ENCODE assay signal across 16 cellular contexts in genomic region chr3:49110780-49111179, GRCh38. TPM values are rescaled to one million over a fixed set of nuclear protein-coding genes. Genes with fewer than 3 reads are reported as not detected.
A peak's percentile ranks its signal among the peaks of the same experiment; 100 is the strongest.
DNase-seq lines count a peak whose midpoint lies in the region; ATAC-seq and TF ChIP-seq lines count a peak whose summit lies in the region.
"Had no signal": no experiment of that assay in that cellular context is flagged by ENCODE, and none has a peak within 500 bp of the region (broad histone marks: within the 10 kb centered on the region; RNA-seq: fewer than 3 reads in every experiment).

No MANE protein-coding gene starts in this region.

- H3K4me1 ChIP-seq in HCT116 (ENCODE audit: control insufficient read depth in 1 of 2, insufficient read depth in 2 of 2, low read length in 2 of 2) (peaks cover 0 to under 1% of the 10 kb centered on the region in 2 experiments; a peak in 1 of 4 replicates), IMR-90 (ENCODE audit: control insufficient read depth, insufficient read depth, low read length) (0 out of 2 replicates have a peak, but pooled peaks cover under 1% of the 10 kb centered on the region), RWPE2 (ENCODE audit: insufficient read depth, poor library complexity, severe bottlenecking) (no peaks in the 10 kb centered on the region)
- H3K4me1 ChIP-seq in CD4-positive, alpha-beta memory T cell (ENCODE audit: insufficient read depth, low read length) = no peaks in the 10 kb centered on the region
- H3K4me1 ChIP-seq: A549, BE2C had no signal

- H4K20me1 ChIP-seq in HCT116 (ENCODE audit: insufficient read depth) (no peaks in the 10 kb centered on the region), IMR-90 (ENCODE audit: insufficient read depth, low read length) (no peaks in the 10 kb centered on the region)

- no peak overlapping the region for H2AK9ac ChIP-seq in IMR-90 (replicated peaks; ENCODE audit: low read depth, low read length, poor library complexity)

- H3K9me2 ChIP-seq in HCT116 (ENCODE audit: insufficient read depth) = no peaks in the 10 kb centered on the region

- H2AK5ac ChIP-seq in IMR-90 (ENCODE audit: low read depth, low read length) = no peak overlapping the region

- TSS peak; percentile 13 for BruUV-seq in HCT116 (replicated peaks; lab: Mats Ljungman, UMichigan)
- BruUV-seq in IMR-90 (replicated peaks; lab: Mats Ljungman, UMichigan) = TSS peak; percentile 57

- CTCF ChIA-PET in HCT116 (lab: Charles Lee) (no interaction called here), IMR-90 (lab: Yijun Ruan, JAX) (no interaction called here)
- CTCF ChIA-PET in CD4-positive, alpha-beta memory T cell (lab: Charles Lee; ENCODE audit: partially characterized antibody) = interaction anchor here (1.0 to 1.4 kb wide), 2 partner anchors 9 to 123 kb away, joined by 3 read pairs; no protein-coding TSS in a partner anchor
- CTCF ChIA-PET in activated CD8-positive, alpha-beta T cell treated with anti-CD3 and anti-CD28 coated beads for 36 hours (lab: Charles Lee) = no interaction called here

- H3K27ac Mint-ChIP-seq in CD4-positive, alpha-beta memory T cell = no peak overlapping the region
- no peak overlapping the region for H3K27ac Mint-ChIP-seq in activated CD8-positive, alpha-beta T cell treated with anti-CD3 and anti-CD28 coated beads for 36 hours
- H3K27ac Mint-ChIP-seq: CD8-positive, alpha-beta T cell; H9 had no signal

- no peak overlapping the region for H4K5ac ChIP-seq in IMR-90 (ENCODE audit: low read depth, low read length)

- H3K23ac ChIP-seq in IMR-90 (ENCODE audit: low read depth, low read length) = no peak overlapping the region

- no peak overlapping the region for H3K4me3 ChIP-seq in HCT116 (replicated peaks in 1 of 2; ENCODE audit: low read depth in 1 of 2, low read length in 2 of 2)
- no peak overlapping the region for H3K4me3 ChIP-seq in IMR-90 (ENCODE audit: insufficient read depth, low read depth, low read length)
- H3K4me3 ChIP-seq in RWPE2 (ENCODE audit: severe bottlenecking) = no peak overlapping the region
- H3K4me3 ChIP-seq in CD4-positive, alpha-beta memory T cell (ENCODE audit: low read length in 2 of 2) = no peak overlapping the region
- H3K4me3 ChIP-seq: A549 had no signal

- no peaks in the 10 kb centered on the region for H3K27me3 Mint-ChIP-seq in CD4-positive, alpha-beta memory T cell
- no peaks in the 10 kb centered on the region for H3K27me3 Mint-ChIP-seq in activated CD8-positive, alpha-beta T cell treated with anti-CD3 and anti-CD28 coated beads for 36 hours

- H3K36me3 ChIP-seq in HCT116 (ENCODE audit: control insufficient read depth in 1 of 2, insufficient read depth in 2 of 2, low read length in 2 of 2) (peaks cover 42 to 59% of the 10 kb centered on the region in 2 experiments), IMR-90 (ENCODE audit: control insufficient read depth, insufficient read depth, low read length) (peaks cover 75% of the 10 kb centered on the region), RWPE2 (ENCODE audit: low read depth) (peaks cover 74% of the 10 kb centered on the region)
- H3K36me3 ChIP-seq in CD4-positive, alpha-beta memory T cell (ENCODE audit: insufficient read depth, low read length) = peaks cover 61% of the 10 kb centered on the region

- H3K4ac ChIP-seq in IMR-90 (ENCODE audit: low read depth, low read length) = no peak overlapping the region

- H3K4me2 ChIP-seq in HCT116 (ENCODE audit: low read length) (no peak overlapping the region), IMR-90 (ENCODE audit: low read depth, low read length) (no peak overlapping the region)
- H3K4me2 ChIP-seq: A549 had no signal

- H3K79me1 ChIP-seq in IMR-90 (ENCODE audit: low read depth in 1 of 2, low read length in 2 of 2) = peaks cover 17 to 21% of the 10 kb centered on the region in 2 experiments

- intact Hi-C loops in HCT116 (cut with micrococcal nuclease) (no loop called here), IMR-90 (cut with micrococcal nuclease) (no loop called here)
- intact Hi-C loops in CD4-positive, alpha-beta memory T cell (cut with micrococcal nuclease) = no loop called here
- intact Hi-C loops in activated CD8-positive, alpha-beta T cell treated with anti-CD3 and anti-CD28 coated beads for 36 hours (cut with micrococcal nuclease) = no loop called here

- H2AFZ ChIP-seq in HCT116 (ENCODE audit: low read depth, low read length, poor library complexity, severe bottlenecking) (no peak overlapping the region), IMR-90 (replicated peaks; ENCODE audit: low read length, poor library complexity) (no peak overlapping the region)

- no peak overlapping the region for H3K56ac ChIP-seq in IMR-90 (ENCODE audit: extremely low read depth, insufficient read depth, low read length)

- H2BK120ac ChIP-seq in IMR-90 (ENCODE audit: low read depth, low read length) = no peak overlapping the region

- no peak overlapping the region for H3K4me3 Mint-ChIP-seq in CD4-positive, alpha-beta memory T cell
- no peak overlapping the region for H3K4me3 Mint-ChIP-seq in activated CD8-positive, alpha-beta T cell treated with anti-CD3 and anti-CD28 coated beads for 36 hours
- H3K4me3 Mint-ChIP-seq: CD8-positive, alpha-beta T cell; H9 had no signal

- no peak overlapping the region for H3K18ac ChIP-seq in IMR-90 (ENCODE audit: low read depth, low read length)

- H2BK20ac ChIP-seq in IMR-90 (ENCODE audit: low read depth, low read length) = no peak overlapping the region

- WGBS in IMR-90 (ENCODE audit: extremely low coverage in 2 of 2, insufficient read length in 1 of 2), 2 experiments = no CpG with 5 or more reads among the region's 13 CpGs

- POLR2A ChIA-PET in HCT116 (lab: Charles Lee) = interaction anchor here (1.0 kb wide), 1 partner anchor 89 kb away, joined by 3 read pairs; the partner anchor contains the start of gene NDUFAF3
- POLR2A ChIA-PET in IMR-90 (lab: Charles Lee; ENCODE audit: unreplicated experiment) = no interaction called here
- POLR2A ChIA-PET in CD4-positive, alpha-beta memory T cell (lab: Charles Lee; ENCODE audit: partially characterized antibody) = interaction anchor here (1.5 to 9.7 kb wide), 2 partner anchors 11 to 17 kb away, joined by 8 to 66 read pairs; partner anchors contain the start of genes QRICH1 and USP19
- POLR2A ChIA-PET in activated CD8-positive, alpha-beta T cell treated with anti-CD3 and anti-CD28 coated beads for 36 hours (lab: Charles Lee) = interaction anchor here (2.0 to 2.2 kb wide), 2 partner anchors 10 to 17 kb away, joined by 8 to 13 read pairs; partner anchors contain the start of genes QRICH1 and USP19

- in situ Hi-C loops in IMR-90 (cut with MboI; ENCODE audit: low sequenced_read_pairs) = no loop called here

- no peak for TF ChIP-seq RAD21 in HCT116 (IDR thresholded peaks at IDR 0.05; ENCODE audit: low read depth)
- no peak for TF ChIP-seq RAD21 in IMR-90 (IDR thresholded peaks at IDR 0.05; ENCODE audit: low read length)

- no peak overlapping the region for H4K8ac ChIP-seq in IMR-90 (ENCODE audit: low read depth in 2 of 2, low read length in 2 of 2)

- H3K79me2 ChIP-seq in HCT116 (ENCODE audit: insufficient read depth, low read length) = no peaks in the 10 kb centered on the region

- H3K27me3 ChIP-seq in HCT116 (ENCODE audit: insufficient read depth, low read length) (no peaks in the 10 kb centered on the region), IMR-90 (ENCODE audit: control insufficient read depth, insufficient read depth, low read length) (no peaks in the 10 kb centered on the region), RWPE2 (ENCODE audit: insufficient read depth, poor library complexity, severe bottlenecking) (no peaks in the 10 kb centered on the region)
- no peaks in the 10 kb centered on the region for H3K27me3 ChIP-seq in CD4-positive, alpha-beta memory T cell (ENCODE audit: insufficient read depth, low read length)
- H3K27me3 ChIP-seq: BE2C had no signal

- peaks cover 0 to 12% (median 3%) of the 10 kb centered on the region in 4 donors for H3K4me1 Mint-ChIP-seq in CD4-positive, alpha-beta memory T cell
- H3K4me1 Mint-ChIP-seq in activated CD8-positive, alpha-beta T cell treated with anti-CD3 and anti-CD28 coated beads for 36 hours (ENCODE audit: low read depth) = peaks cover 2% of the 10 kb centered on the region

- RAD21 ChIA-PET in HCT116 (lab: Charles Lee; ENCODE audit: low non-redundant PET in 1 of 2, low total read pairs in 2 of 2, uncharacterized antibody in 2 of 2, unreplicated experiment in 2 of 2) = interaction anchor here in 1 of 2 experiments (0.7 kb wide), 1 partner anchor 17 kb away, joined by 6 read pairs; the partner anchor contains the start of gene QRICH1

- no peak for TF ChIP-seq POLR2A in HCT116 (IDR thresholded peaks at IDR 0.05; ENCODE audit: borderline replicate concordance, extremely low read depth, insufficient read depth, insufficient read length)
- TF ChIP-seq POLR2A in IMR-90 (IDR thresholded peaks at IDR 0.05; ENCODE audit: low read depth, low read length) = no peak

- H3K9me3 Mint-ChIP-seq in CD4-positive, alpha-beta memory T cell = no peaks in the 10 kb centered on the region
- H3K9me3 Mint-ChIP-seq in activated CD8-positive, alpha-beta T cell treated with anti-CD3 and anti-CD28 coated beads for 36 hours = no peaks in the 10 kb centered on the region
- H3K9me3 Mint-ChIP-seq: CD8-positive, alpha-beta T cell; H9 had no signal

- TF ChIP-seq CTCF in HCT116 (IDR thresholded peaks at IDR 0.05 in 2 of 3, conservative IDR thresholded peaks at IDR 0.05 in 1 of 3; ENCODE audit: borderline replicate concordance in 1 of 3, insufficient read depth in 1 of 3, low read depth in 2 of 3, low read length in 2 of 3) = no peak
- no peak for TF ChIP-seq CTCF in IMR-90 (conservative IDR thresholded peaks at IDR 0.05; ENCODE audit: low read depth, low read length)
- TF ChIP-seq CTCF in RWPE2 (IDR thresholded peaks at IDR 0.05; ENCODE audit: poor library complexity, severe bottlenecking) = no peak
- TF ChIP-seq CTCF in activated CD8-positive, alpha-beta T cell treated with anti-CD3 and anti-CD28 coated beads for 36 hours (IDR thresholded peaks at IDR 0.05) = no peak

- ATAC-seq in HCT116 = no peak
- ATAC-seq in IMR-90 (ENCODE audit: low read depth) = no peak
- ATAC-seq in RWPE2 (ENCODE audit: low read depth) = no peak
- no peak for ATAC-seq in activated CD8-positive, alpha-beta T cell treated with anti-CD3 and anti-CD28 coated beads for 36 hours
- ATAC-seq: A549; CD8-positive, alpha-beta T cell had no signal

- H2BK5ac ChIP-seq in IMR-90 (ENCODE audit: low read depth, low read length, poor library complexity, severe bottlenecking) = no peak overlapping the region

- dilution Hi-C loops in IMR-90 (cut with HindIII; ENCODE audit: low sequenced_read_pairs, unreplicated experiment) = no loop called here

- no peak overlapping the region for H3K9ac ChIP-seq in HCT116 (ENCODE audit: low read length)
- no peak overlapping the region for H3K9ac ChIP-seq in IMR-90 (ENCODE audit: low read depth, low read length)

- H3K36me3 Mint-ChIP-seq in CD4-positive, alpha-beta memory T cell = peaks cover 35 to 59% of the 10 kb centered on the region in 2 donors
- peaks cover 34% of the 10 kb centered on the region for H3K36me3 Mint-ChIP-seq in activated CD8-positive, alpha-beta T cell treated with anti-CD3 and anti-CD28 coated beads for 36 hours (ENCODE audit: low read depth)

- H3K27ac ChIP-seq in HCT116 (ENCODE audit: low read depth, low read length) = no peak overlapping the region
- no peak overlapping the region for H3K27ac ChIP-seq in IMR-90 (ENCODE audit: insufficient read depth, low read length)
- no peak overlapping the region for H3K27ac ChIP-seq in RWPE2 (ENCODE audit: poor library complexity, severe bottlenecking)
- no peak overlapping the region for H3K27ac ChIP-seq in CD4-positive, alpha-beta memory T cell (ENCODE audit: low read depth, low read length)
- H3K27ac ChIP-seq: A549, C4-2B had no signal

- no peak overlapping the region for H4K91ac ChIP-seq in IMR-90 (ENCODE audit: insufficient read depth, low read depth, low read length)

- H3K9me3 ChIP-seq in HCT116 (ENCODE audit: control insufficient read depth in 1 of 2, insufficient read depth in 1 of 2, low read depth in 1 of 2, low read length in 2 of 2) (no peaks in the 10 kb centered on the region), IMR-90 (ENCODE audit: control insufficient read depth, insufficient read depth, low read length) (no peaks in the 10 kb centered on the region), RWPE2 (ENCODE audit: severe bottlenecking) (no peaks in the 10 kb centered on the region)
- no peaks in the 10 kb centered on the region for H3K9me3 ChIP-seq in CD4-positive, alpha-beta memory T cell (ENCODE audit: control insufficient read depth in 1 of 2, low read length in 2 of 2)
- H3K9me3 ChIP-seq: A549, BE2C had no signal

- DNase-seq in HCT116 (ENCODE audit: low read depth, low spot score) = no peak
- no peak for DNase-seq in IMR-90
- peak; percentile 38 for DNase-seq in RWPE2 (ENCODE audit: low spot score)
- no peak for DNase-seq in CD4-positive, alpha-beta memory T cell
- no peak for DNase-seq in NCI-H1092 treated with DMSO at 0.1 percent for 48 hours (lab: John Stamatoyannopoulos, UW)
- DNase-seq in activated CD8-positive, alpha-beta T cell treated with anti-CD3 and anti-CD28 coated beads for 36 hours = no peak
- DNase-seq: BE2C; CD8-positive, alpha-beta T cell; COR-L47; DMS153; DMS79 treated with DMSO at 0.1 percent for 48 hours; EL; GOT3; H9 had no signal

- peaks cover 10% of the 10 kb centered on the region for H3K9me1 ChIP-seq in IMR-90 (ENCODE audit: insufficient read depth, low read length)

- H2BK15ac ChIP-seq in IMR-90 (ENCODE audit: low read depth, low read length) = no peak overlapping the region

- no peak overlapping the region for H3K14ac ChIP-seq in IMR-90 (replicated peaks; ENCODE audit: low read depth, low read length)

RNA-seq across cellular contexts. Expression of gene QARS1, which starts 6.2 kb away (rescaled TPM):
- total RNA-seq in HCT116 (2021; ENCODE audit: unreplicated experiment) = 346 TPM
- 451 and 469 TPM in 2 replicates for polyA plus RNA-seq in HCT116 (2012)
- total RNA-seq in IMR-90 (2012; rRNA removed) = 396 and 404 TPM in 2 replicates
- 296 and 354 TPM in 2 replicates for polyA plus RNA-seq in IMR-90 (2012; rRNA removed)
- 212 and 239 TPM in 2 replicates for polyA plus RNA-seq in IMR-90 (2012; cell fraction: cytosol; rRNA removed)
- 507 and 1,033 TPM in 2 replicates for polyA plus RNA-seq in IMR-90 (2012; cell fraction: nucleus; rRNA removed; ENCODE audit: low replicate concordance)
- 100 to 1,000 TPM; 199 TPM for total RNA-seq in CD4-positive, alpha-beta memory T cell
- 100 to 1,000 TPM; 102 to 116 TPM for polyA plus RNA-seq in CD4-positive, alpha-beta memory T cell
- 100 to 1,000 TPM; 270 to 282 TPM for total RNA-seq in activated CD8-positive, alpha-beta T cell treated with anti-CD3 and anti-CD28 coated beads for 36 hours

RNA-seq across cellular contexts. Expression of gene USP19, which starts 9.8 kb away (rescaled TPM):
- total RNA-seq in HCT116 (2021; ENCODE audit: unreplicated experiment) (92.8 TPM), IMR-90 (2012; rRNA removed) (22.5 and 24.7 TPM in 2 replicates)
- polyA plus RNA-seq in HCT116 (2012) = 58.3 and 75.2 TPM in 2 replicates
- polyA plus RNA-seq in IMR-90 (2012; rRNA removed) = 39.7 and 44.0 TPM in 2 replicates
- polyA plus RNA-seq in IMR-90 (2012; cell fraction: cytosol; rRNA removed) = 16.0 and 29.4 TPM in 2 replicates
- 76.7 and 128 TPM in 2 replicates for polyA plus RNA-seq in IMR-90 (2012; cell fraction: nucleus; rRNA removed; ENCODE audit: low replicate concordance)
- 100 to 1,000 TPM in 1 of 2 experiments, 10 to 100 TPM in 1; 91.7 to 105 TPM for total RNA-seq in CD4-positive, alpha-beta memory T cell
- 10 to 100 TPM; 24.9 to 38.2 TPM for polyA plus RNA-seq in CD4-positive, alpha-beta memory T cell
- 10 to 100 TPM; 41.0 to 41.6 TPM for total RNA-seq in activated CD8-positive, alpha-beta T cell treated with anti-CD3 and anti-CD28 coated beads for 36 hours

RNA-seq across cellular contexts. Expression of gene QRICH1, which starts 16.9 kb away (rescaled TPM):
- total RNA-seq in HCT116 (2021; ENCODE audit: unreplicated experiment) (105 TPM), IMR-90 (2012; rRNA removed) (62.7 and 72.2 TPM in 2 replicates)
- 50.7 and 57.0 TPM in 2 replicates for polyA plus RNA-seq in HCT116 (2012)
- 77.3 and 79.9 TPM in 2 replicates for polyA plus RNA-seq in IMR-90 (2012; rRNA removed)
- polyA plus RNA-seq in IMR-90 (2012; cell fraction: cytosol; rRNA removed) = 32.4 and 50.3 TPM in 2 replicates
- polyA plus RNA-seq in IMR-90 (2012; cell fraction: nucleus; rRNA removed; ENCODE audit: low replicate concordance) = 218 and 287 TPM in 2 replicates
- total RNA-seq in CD4-positive, alpha-beta memory T cell = 100 to 1,000 TPM; 172 to 177 TPM
- 10 to 100 TPM; 18.6 to 32.0 TPM for polyA plus RNA-seq in CD4-positive, alpha-beta memory T cell
- total RNA-seq in activated CD8-positive, alpha-beta T cell treated with anti-CD3 and anti-CD28 coated beads for 36 hours = 100 to 1,000 TPM; 107 to 112 TPM

RNA-seq across cellular contexts. Expression of gene LAMB2, which starts 22.1 kb away (rescaled TPM):
- total RNA-seq in HCT116 (2021; ENCODE audit: unreplicated experiment) (213 TPM), IMR-90 (2012; rRNA removed) (179 and 213 TPM in 2 replicates)
- polyA plus RNA-seq in HCT116 (2012) = 277 and 293 TPM in 2 replicates
- polyA plus RNA-seq in IMR-90 (2012; rRNA removed) = 526 and 570 TPM in 2 replicates
- polyA plus RNA-seq in IMR-90 (2012; cell fraction: cytosol; rRNA removed) = 340 and 377 TPM in 2 replicates
- 2,321 and 3,633 TPM in 2 replicates for polyA plus RNA-seq in IMR-90 (2012; cell fraction: nucleus; rRNA removed; ENCODE audit: low replicate concordance)
- total RNA-seq in CD4-positive, alpha-beta memory T cell = 1 to 10 TPM in 1 of 2 experiments, not detected in 1; 1.1 TPM
- not detected for polyA plus RNA-seq in CD4-positive, alpha-beta memory T cell
- not detected for total RNA-seq in activated CD8-positive, alpha-beta T cell treated with anti-CD3 and anti-CD28 coated beads for 36 hours
- total RNA-seq: CD8-positive, alpha-beta T cell had no signal

RNA-seq across cellular contexts. Expression of gene CCDC71, which starts 55.4 kb away (rescaled TPM):
- total RNA-seq in HCT116 (2021; ENCODE audit: unreplicated experiment) (32.8 TPM), IMR-90 (2012; rRNA removed) (28.3 and 29.4 TPM in 2 replicates)
- polyA plus RNA-seq in HCT116 (2012) = 19.7 and 24.3 TPM in 2 replicates
- 35.9 and 38.6 TPM in 2 replicates for polyA plus RNA-seq in IMR-90 (2012; rRNA removed)
- polyA plus RNA-seq in IMR-90 (2012; cell fraction: cytosol; rRNA removed) = 30.2 and 39.2 TPM in 2 replicates
- 15.4 and 25.4 TPM in 2 replicates for polyA plus RNA-seq in IMR-90 (2012; cell fraction: nucleus; rRNA removed; ENCODE audit: low replicate concordance)
- total RNA-seq in CD4-positive, alpha-beta memory T cell = 10 to 100 TPM; 31.6 to 33.5 TPM
- 1 to 10 TPM in 1 of 2 donors, under 1 TPM in 1; 0.13 to 2.1 TPM for polyA plus RNA-seq in CD4-positive, alpha-beta memory T cell
- total RNA-seq in activated CD8-positive, alpha-beta T cell treated with anti-CD3 and anti-CD28 coated beads for 36 hours = 10 to 100 TPM; 18.1 to 18.7 TPM
